In genomic region chr3:32467333-32468070, GRCh38 we compare ENCODE assay signal across 1 cellular context.
TF ChIP-seq lines count a peak whose summit lies in the region.

No MANE protein-coding gene starts in this region.

TF ChIP-seq in WTC11, 78 proteins besides CTCF, POLR2A, EP300 and RAD21 (continued from another document):
- no peak for TF ChIP-seq ZNF532 (CRISPR knock-in tag; IDR thresholded peaks at IDR 0.05; ENCODE audit: borderline replicate concordance)
- TF ChIP-seq CBFB (CRISPR knock-in tag; IDR thresholded peaks at IDR 0.05; ENCODE audit: low read depth) = no peak
- no peak for TF ChIP-seq GRHL2 (CRISPR knock-in tag; IDR thresholded peaks at IDR 0.05; ENCODE audit: insufficient replicate concordance, severe bottlenecking)
- TF ChIP-seq ZNF671 (CRISPR knock-in tag; IDR thresholded peaks at IDR 0.05) = no peak
- TF ChIP-seq MYBL2 (CRISPR knock-in tag; IDR thresholded peaks at IDR 0.05) = 0 out of 2 replicates have a peak, but pooled peaks have one; percentile 48
- TF ChIP-seq JUN (CRISPR knock-in tag; IDR thresholded peaks at IDR 0.05) = no peak
- TF ChIP-seq FOXJ3 (CRISPR knock-in tag; IDR thresholded peaks at IDR 0.05; ENCODE audit: borderline replicate concordance) = no peak
- TF ChIP-seq CREM (CRISPR knock-in tag; IDR thresholded peaks at IDR 0.05) = no peak
- no peak for TF ChIP-seq CREB1 (CRISPR knock-in tag; IDR thresholded peaks at IDR 0.05)
- TF ChIP-seq, protein P1, sequence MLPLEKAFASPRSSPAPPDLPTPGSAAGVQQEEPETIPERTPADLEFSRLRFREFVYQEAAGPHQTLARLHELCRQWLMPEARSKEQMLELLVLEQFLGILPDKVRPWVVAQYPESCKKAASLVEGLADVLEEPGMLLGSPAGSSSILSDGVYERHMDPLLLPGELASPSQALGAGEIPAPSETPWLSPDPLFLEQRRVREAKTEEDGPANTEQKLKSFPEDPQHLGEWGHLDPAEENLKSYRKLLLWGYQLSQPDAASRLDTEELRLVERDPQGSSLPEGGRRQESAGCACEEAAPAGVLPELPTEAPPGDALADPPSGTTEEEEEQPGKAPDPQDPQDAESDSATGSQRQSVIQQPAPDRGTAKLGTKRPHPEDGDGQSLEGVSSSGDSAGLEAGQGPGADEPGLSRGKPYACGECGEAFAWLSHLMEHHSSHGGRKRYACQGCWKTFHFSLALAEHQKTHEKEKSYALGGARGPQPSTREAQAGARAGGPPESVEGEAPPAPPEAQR (CRISPR knock-in tag; IDR thresholded peaks at IDR 0.05) = no peak
- no peak for TF ChIP-seq ATF2 (CRISPR knock-in tag; IDR thresholded peaks at IDR 0.05; ENCODE audit: borderline replicate concordance, low read depth)
- TF ChIP-seq, protein P2, sequence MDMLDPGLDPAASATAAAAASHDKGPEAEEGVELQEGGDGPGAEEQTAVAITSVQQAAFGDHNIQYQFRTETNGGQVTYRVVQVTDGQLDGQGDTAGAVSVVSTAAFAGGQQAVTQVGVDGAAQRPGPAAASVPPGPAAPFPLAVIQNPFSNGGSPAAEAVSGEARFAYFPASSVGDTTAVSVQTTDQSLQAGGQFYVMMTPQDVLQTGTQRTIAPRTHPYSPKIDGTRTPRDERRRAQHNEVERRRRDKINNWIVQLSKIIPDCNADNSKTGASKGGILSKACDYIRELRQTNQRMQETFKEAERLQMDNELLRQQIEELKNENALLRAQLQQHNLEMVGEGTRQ (CRISPR knock-in tag; IDR thresholded peaks at IDR 0.05) = no peak
- peak; percentile 70; the same call in 1 of the 2 replicates for TF ChIP-seq ETV6 (CRISPR knock-in tag; IDR thresholded peaks at IDR 0.05)
- TF ChIP-seq NFE2L1 (CRISPR knock-in tag; IDR thresholded peaks at IDR 0.05) = no peak
- no peak for TF ChIP-seq PREB (CRISPR knock-in tag; IDR thresholded peaks at IDR 0.05; ENCODE audit: borderline replicate concordance)
- TF ChIP-seq FOXP1 (CRISPR knock-in tag; IDR thresholded peaks at IDR 0.05; ENCODE audit: borderline replicate concordance) = 0 out of 2 replicates have a peak, but pooled peaks have one; percentile 40
- peak; percentile 51; the same call in 1 of the 2 replicates for TF ChIP-seq SP1 (CRISPR knock-in tag; conservative IDR thresholded peaks at IDR 0.05)
- TF ChIP-seq, protein P3, sequence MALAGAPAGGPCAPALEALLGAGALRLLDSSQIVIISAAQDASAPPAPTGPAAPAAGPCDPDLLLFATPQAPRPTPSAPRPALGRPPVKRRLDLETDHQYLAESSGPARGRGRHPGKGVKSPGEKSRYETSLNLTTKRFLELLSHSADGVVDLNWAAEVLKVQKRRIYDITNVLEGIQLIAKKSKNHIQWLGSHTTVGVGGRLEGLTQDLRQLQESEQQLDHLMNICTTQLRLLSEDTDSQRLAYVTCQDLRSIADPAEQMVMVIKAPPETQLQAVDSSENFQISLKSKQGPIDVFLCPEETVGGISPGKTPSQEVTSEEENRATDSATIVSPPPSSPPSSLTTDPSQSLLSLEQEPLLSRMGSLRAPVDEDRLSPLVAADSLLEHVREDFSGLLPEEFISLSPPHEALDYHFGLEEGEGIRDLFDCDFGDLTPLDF (CRISPR knock-in tag; IDR thresholded peaks at IDR 0.05) = peak; percentile 24; the same call in 1 of the 2 replicates
- no peak for TF ChIP-seq NFATC4 (CRISPR knock-in tag; IDR thresholded peaks at IDR 0.05)
- TF ChIP-seq TEAD1 (CRISPR knock-in tag; IDR thresholded peaks at IDR 0.05) = no peak
- peak; percentile 98 for TF ChIP-seq ZNF423 (CRISPR knock-in tag; IDR thresholded peaks at IDR 0.05)
